Comparison of ENCODE assay signal across 1 cellular context in genomic region chr4:6676722-6677558, GRCh38.
TF ChIP-seq lines count a peak whose summit lies in the region.

No MANE protein-coding gene starts in this region.

TF ChIP-seq in K562, 482 proteins besides CTCF, POLR2A, EP300 and RAD21 (continues in another document):
- TF ChIP-seq CBX3 (IDR thresholded peaks at IDR 0.05; ENCODE audit: borderline replicate concordance in 1 of 2, low read length in 2 of 2) (no peak), MAZ (CRISPR knock-in tag; conservative IDR thresholded peaks at IDR 0.05 in 1 of 2, IDR thresholded peaks at IDR 0.05 in 1 of 2) (no peak), CBX1 (IDR thresholded peaks at IDR 0.05; ENCODE audit: low read depth) (no peak), BCOR (IDR thresholded peaks at IDR 0.05) (no peak), ZNF583 (CRISPR knock-in tag; IDR thresholded peaks at IDR 0.05) (no peak), SIX5 (IDR thresholded peaks at IDR 0.05; ENCODE audit: borderline replicate concordance in 1 of 2, insufficient read depth in 1 of 2, low read depth in 1 of 2, low read length in 2 of 2) (no peak), GATAD2B (IDR thresholded peaks at IDR 0.05; ENCODE audit: borderline replicate concordance) (no peak), RBM22 (IDR thresholded peaks at IDR 0.05; ENCODE audit: low read depth, low read length, poor library complexity, severe bottlenecking) (peak; percentile 56), PRDM10 (IDR thresholded peaks at IDR 0.05; ENCODE audit: partially characterized antibody) (no peak), KAT2B (IDR thresholded peaks at IDR 0.05; ENCODE audit: low read depth, low read length) (no peak), ZFP30 (CRISPR knock-in tag; IDR thresholded peaks at IDR 0.05; ENCODE audit: borderline replicate concordance) (no peak), ZNF263 (CRISPR knock-in tag; IDR thresholded peaks at IDR 0.05; ENCODE audit: borderline replicate concordance) (peak; percentile 76), MYNN (IDR thresholded peaks at IDR 0.05) (0 out of 2 replicates have a peak, but pooled peaks have one; percentile 13), MYNN (CRISPR knock-in tag; IDR thresholded peaks at IDR 0.05) (no peak), ZNF224 (CRISPR knock-in tag; IDR thresholded peaks at IDR 0.05) (no peak), BRF1 (IDR thresholded peaks at IDR 0.05; ENCODE audit: borderline replicate concordance, extremely low read depth, insufficient read length) (no peak), CHD1 (IDR thresholded peaks at IDR 0.05; ENCODE audit: low read length) (no peak), CHD4 (IDR thresholded peaks at IDR 0.05; ENCODE audit: insufficient read depth, insufficient replicate concordance, low read depth, low read length, poor library complexity, severe bottlenecking) (no peak), NFE2 (IDR thresholded peaks at IDR 0.05; ENCODE audit: low read depth) (no peak), ZNF197 (CRISPR knock-in tag; IDR thresholded peaks at IDR 0.05; ENCODE audit: low read depth) (no peak), HDAC8 (tag; IDR thresholded peaks at IDR 0.05) (no peak), MTA1 (IDR thresholded peaks at IDR 0.05; ENCODE audit: borderline replicate concordance) (no peak), RNF2 (IDR thresholded peaks at IDR 0.05) (no peak), ZBTB5 (IDR thresholded peaks at IDR 0.05) (no peak), ZNF41 (CRISPR knock-in tag; conservative IDR thresholded peaks at IDR 0.05) (no peak), ZNF766 (CRISPR knock-in tag; conservative IDR thresholded peaks at IDR 0.05) (no peak), GTF2A2 (tag; IDR thresholded peaks at IDR 0.05) (no peak), THRA (IDR thresholded peaks at IDR 0.05) (no peak), ZSCAN29 (IDR thresholded peaks at IDR 0.05) (no peak), ZMIZ1 (IDR thresholded peaks at IDR 0.05; ENCODE audit: low read depth in 2 of 2, low read length in 2 of 2) (no peak), SPI1 (IDR thresholded peaks at IDR 0.05; ENCODE audit: borderline replicate concordance, low read depth, low read length) (peak; percentile 58; the same call in 1 of the 2 replicates), TRIM28 (IDR thresholded peaks at IDR 0.05) (no peak), HDAC1 (IDR thresholded peaks at IDR 0.05) (0 out of 4 replicates have a peak, but pooled peaks of 1 of the 2 experiments have one; percentile 45)
- TF ChIP-seq, protein P1, sequence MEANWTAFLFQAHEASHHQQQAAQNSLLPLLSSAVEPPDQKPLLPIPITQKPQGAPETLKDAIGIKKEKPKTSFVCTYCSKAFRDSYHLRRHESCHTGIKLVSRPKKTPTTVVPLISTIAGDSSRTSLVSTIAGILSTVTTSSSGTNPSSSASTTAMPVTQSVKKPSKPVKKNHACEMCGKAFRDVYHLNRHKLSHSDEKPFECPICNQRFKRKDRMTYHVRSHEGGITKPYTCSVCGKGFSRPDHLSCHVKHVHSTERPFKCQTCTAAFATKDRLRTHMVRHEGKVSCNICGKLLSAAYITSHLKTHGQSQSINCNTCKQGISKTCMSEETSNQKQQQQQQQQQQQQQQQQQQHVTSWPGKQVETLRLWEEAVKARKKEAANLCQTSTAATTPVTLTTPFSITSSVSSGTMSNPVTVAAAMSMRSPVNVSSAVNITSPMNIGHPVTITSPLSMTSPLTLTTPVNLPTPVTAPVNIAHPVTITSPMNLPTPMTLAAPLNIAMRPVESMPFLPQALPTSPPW (CRISPR knock-in tag; IDR thresholded peaks at IDR 0.05) = no peak
- TF ChIP-seq, protein P2, sequence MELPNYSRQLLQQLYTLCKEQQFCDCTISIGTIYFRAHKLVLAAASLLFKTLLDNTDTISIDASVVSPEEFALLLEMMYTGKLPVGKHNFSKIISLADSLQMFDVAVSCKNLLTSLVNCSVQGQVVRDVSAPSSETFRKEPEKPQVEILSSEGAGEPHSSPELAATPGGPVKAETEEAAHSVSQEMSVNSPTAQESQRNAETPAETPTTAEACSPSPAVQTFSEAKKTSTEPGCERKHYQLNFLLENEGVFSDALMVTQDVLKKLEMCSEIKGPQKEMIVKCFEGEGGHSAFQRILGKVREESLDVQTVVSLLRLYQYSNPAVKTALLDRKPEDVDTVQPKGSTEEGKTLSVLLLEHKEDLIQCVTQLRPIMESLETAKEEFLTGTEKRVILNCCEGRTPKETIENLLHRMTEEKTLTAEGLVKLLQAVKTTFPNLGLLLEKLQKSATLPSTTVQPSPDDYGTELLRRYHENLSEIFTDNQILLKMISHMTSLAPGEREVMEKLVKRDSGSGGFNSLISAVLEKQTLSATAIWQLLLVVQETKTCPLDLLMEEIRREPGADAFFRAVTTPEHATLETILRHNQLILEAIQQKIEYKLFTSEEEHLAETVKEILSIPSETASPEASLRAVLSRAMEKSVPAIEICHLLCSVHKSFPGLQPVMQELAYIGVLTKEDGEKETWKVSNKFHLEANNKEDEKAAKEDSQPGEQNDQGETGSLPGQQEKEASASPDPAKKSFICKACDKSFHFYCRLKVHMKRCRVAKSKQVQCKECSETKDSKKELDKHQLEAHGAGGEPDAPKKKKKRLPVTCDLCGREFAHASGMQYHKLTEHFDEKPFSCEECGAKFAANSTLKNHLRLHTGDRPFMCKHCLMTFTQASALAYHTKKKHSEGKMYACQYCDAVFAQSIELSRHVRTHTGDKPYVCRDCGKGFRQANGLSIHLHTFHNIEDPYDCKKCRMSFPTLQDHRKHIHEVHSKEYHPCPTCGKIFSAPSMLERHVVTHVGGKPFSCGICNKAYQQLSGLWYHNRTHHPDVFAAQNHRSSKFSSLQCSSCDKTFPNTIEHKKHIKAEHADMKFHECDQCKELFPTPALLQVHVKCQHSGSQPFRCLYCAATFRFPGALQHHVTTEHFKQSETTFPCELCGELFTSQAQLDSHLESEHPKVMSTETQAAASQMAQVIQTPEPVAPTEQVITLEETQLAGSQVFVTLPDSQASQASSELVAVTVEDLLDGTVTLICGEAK (IDR thresholded peaks at IDR 0.05) = no peak
- TF ChIP-seq, protein P2 (CRISPR knock-in tag; IDR thresholded peaks at IDR 0.05) = no peak
- TF ChIP-seq, protein P3, sequence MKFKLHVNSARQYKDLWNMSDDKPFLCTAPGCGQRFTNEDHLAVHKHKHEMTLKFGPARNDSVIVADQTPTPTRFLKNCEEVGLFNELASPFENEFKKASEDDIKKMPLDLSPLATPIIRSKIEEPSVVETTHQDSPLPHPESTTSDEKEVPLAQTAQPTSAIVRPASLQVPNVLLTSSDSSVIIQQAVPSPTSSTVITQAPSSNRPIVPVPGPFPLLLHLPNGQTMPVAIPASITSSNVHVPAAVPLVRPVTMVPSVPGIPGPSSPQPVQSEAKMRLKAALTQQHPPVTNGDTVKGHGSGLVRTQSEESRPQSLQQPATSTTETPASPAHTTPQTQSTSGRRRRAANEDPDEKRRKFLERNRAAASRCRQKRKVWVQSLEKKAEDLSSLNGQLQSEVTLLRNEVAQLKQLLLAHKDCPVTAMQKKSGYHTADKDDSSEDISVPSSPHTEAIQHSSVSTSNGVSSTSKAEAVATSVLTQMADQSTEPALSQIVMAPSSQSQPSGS (CRISPR knock-in tag; IDR thresholded peaks at IDR 0.05) = no peak
